Comparison of ENCODE assay signal across 16 cellular contexts in the genomic region with DNA sequence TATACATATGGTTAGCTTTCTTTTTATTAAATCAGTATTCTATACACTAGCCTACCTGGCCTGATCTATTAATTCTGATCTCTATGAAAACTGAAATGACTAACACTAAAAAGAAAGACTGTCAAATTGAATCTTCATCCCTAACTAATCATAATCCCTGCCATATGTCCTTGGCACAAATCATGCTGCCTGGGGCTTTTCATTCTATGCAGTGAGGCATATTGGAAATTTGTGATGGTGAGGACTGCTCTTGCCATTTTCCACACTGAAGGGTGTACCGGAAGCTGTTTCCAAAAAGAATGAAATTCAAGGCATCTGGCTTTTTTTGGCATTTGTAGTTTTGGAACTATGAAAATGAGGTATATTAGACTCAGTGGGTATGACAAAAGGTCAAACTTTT. TPM values are rescaled to one million over a fixed set of nuclear protein-coding genes. Genes with fewer than 3 reads are reported as not detected.
DNase-seq lines count a peak whose midpoint lies in the region; TF ChIP-seq lines count a peak whose summit lies in the region.
"Had no signal": no experiment of that assay in that cellular context is flagged by ENCODE, and none has a peak within 500 bp of the region (broad histone marks: within the 10 kb centered on the region; RNA-seq: fewer than 3 reads in every experiment).

No MANE protein-coding gene starts in this region.

- H3K27me3 ChIP-seq in subcutaneous abdominal adipose tissue (ENCODE audit: control insufficient read depth in 5 of 5, insufficient read depth in 4 of 5, low read length in 5 of 5): no peaks in the 10 kb centered on the region
- no peaks in the 10 kb centered on the region for H3K27me3 ChIP-seq in uterus
- H3K27me3 ChIP-seq in tibial nerve: no peaks in the 10 kb centered on the region

- DNase-seq in G401 (ENCODE audit: low spot score): peak; percentile 61
- DNase-seq in NCI-H1694 treated with DMSO at 0.1 percent for 48 hours (lab: John Stamatoyannopoulos, UW): peak; percentile 30
- peak; percentile 50 for DNase-seq in cerebellar cortex (ENCODE audit: low spot score)
- DNase-seq in uterus: no peak
- no peak for DNase-seq in tibial nerve (ENCODE audit: low spot score in 2 of 2)
- no peak for DNase-seq in NCI-H2171 (lab: John Stamatoyannopoulos, UW)
- DNase-seq: Caco-2; CD4-positive, alpha-beta memory T cell; DMS 273 treated with DMSO at 0.1 percent for 48 hours; DMS79; EL; GF-D8; H9 had no signal

- no peak overlapping the region for H3K4me3 ChIP-seq in subcutaneous abdominal adipose tissue (ENCODE audit: low read depth in 1 of 5, low read length in 5 of 5)
- no peak overlapping the region for H3K4me3 ChIP-seq in uterus
- no peak overlapping the region for H3K4me3 ChIP-seq in tibial nerve
- H3K4me3 ChIP-seq: GM23338 had no signal

- no peak for TF ChIP-seq EP300 in tibial nerve (IDR thresholded peaks at IDR 0.05)

- WGBS in tibial nerve, 2 donors: 92 to 94% methylated on average over 1 of the region's 1 CpG

- peak overlapping the region; percentile 27 for H3K27ac ChIP-seq in subcutaneous abdominal adipose tissue (ENCODE audit: low read depth, low read length)
- H3K27ac ChIP-seq in uterus: no peak overlapping the region
- no peak overlapping the region for H3K27ac ChIP-seq in tibial nerve

- no peak for TF ChIP-seq CTCF in uterus (IDR thresholded peaks at IDR 0.05)
- TF ChIP-seq CTCF in tibial nerve (IDR thresholded peaks at IDR 0.05): no peak

- intact Hi-C loops in uterus (cut with DNase I; ENCODE audit: low total_unique reads): no loop called here

- TF ChIP-seq POLR2A in uterus (IDR thresholded peaks at IDR 0.05) (no peak), tibial nerve (IDR thresholded peaks at IDR 0.05) (no peak)

- in situ Hi-C loops in G401 (cut with HindIII; ENCODE audit: low sequenced_read_pairs): no loop called here

- H3K9me3 ChIP-seq in subcutaneous abdominal adipose tissue (ENCODE audit: control insufficient read depth in 5 of 5, low read length in 5 of 5) (no peaks in the 10 kb centered on the region), uterus (no peaks in the 10 kb centered on the region), tibial nerve (peaks cover 0 to 4% (median 0%) of the 10 kb centered on the region in 4 donors)
- H3K9me3 ChIP-seq: Caco-2 had no signal

- H3K36me3 ChIP-seq in subcutaneous abdominal adipose tissue (ENCODE audit: control insufficient read depth in 5 of 5, insufficient read depth in 5 of 5, low read length in 5 of 5) (no peaks in the 10 kb centered on the region), uterus (no peaks in the 10 kb centered on the region), tibial nerve (no peaks in the 10 kb centered on the region)

- H3K4me1 ChIP-seq in subcutaneous abdominal adipose tissue (ENCODE audit: control insufficient read depth in 5 of 5, insufficient read depth in 5 of 5, low read length in 5 of 5) (peaks cover 0 to 23% (median 11%) of the 10 kb centered on the region in 5 donors), uterus (no peaks in the 10 kb centered on the region), tibial nerve (no peaks in the 10 kb centered on the region)
- H3K4me1 ChIP-seq: Caco-2 had no signal

- H3K9ac ChIP-seq in subcutaneous abdominal adipose tissue (ENCODE audit: low read length in 5 of 5): no peak overlapping the region

RNA-seq across cellular contexts. Expression of a gene that starts 39.7 kb away (rescaled TPM):
- total RNA-seq in G401 (2014; rRNA removed; shearing (Covaris generic)): not detected in 2 replicates
- total RNA-seq in uterus (10 to 100 TPM; 16.1 to 26.2 (median 21.3) TPM), tibial nerve (10 to 100 TPM in 1 of 4 donors, 1 to 10 TPM in 3; 3.6 to 12.0 (median 6.7) TPM)
- total RNA-seq: A172; CD4-positive, alpha-beta memory T cell had no signal

Comparison
In these comparisons a context has a peak if more than half of its experiments do, and no peak if none do; other contexts are left out.
1. DNase-seq: peak in G401 (single experiment), NCI-H1694 treated with DMSO at 0.1 percent for 48 hours (single experiment) and cerebellar cortex (single experiment); none in uterus (0 of 2), tibial nerve (0 of 2) and NCI-H2171 (single experiment).